12 cellular contexts compared by ENCODE assay signal in genomic region chr15:101028321-101028720, GRCh38.
"Had no signal": no experiment of that assay in that cellular context is flagged by ENCODE, and none has a peak within 500 bp of the region (broad histone marks: within the 10 kb centered on the region; RNA-seq: fewer than 3 reads in every experiment).

No MANE protein-coding gene starts in this region.

- FAIRE-seq: kidney, small intestine had no signal

- H3K27ac ChIP-seq: coronary artery, epithelial cell of prostate, hepatocyte had no signal

- DNase-seq: activated CD4-positive, alpha-beta T cell treated with anti-CD3 and anti-CD28 coated beads for 4 hours; activated gamma-delta T cell treated with Interleukin-2 at 50 U/mL for 16 hours; activated T-cell treated with anti-CD3 and anti-CD28 coated beads, Interleukin-2, amount 50 U/mL, for 1 hour; effector memory CD4-positive, alpha-beta T cell; naive B cell; small intestine; trophoblast cell had no signal

- H3K27me3 ChIP-seq: hepatocyte had no signal

- H3K4me3 Mint-ChIP-seq: naive B cell; stimulated activated memory B cell treated with anti-CD40 and anti-IgM and Interleukin-4, amounts not matched to agents 10 μg/mL and 1 μg/mL and 100 μg/mL, for 72 hours had no signal

- H3K27ac Mint-ChIP-seq: naive B cell; stimulated activated memory B cell treated with anti-CD40 and anti-IgM and Interleukin-4, amounts not matched to agents 10 μg/mL and 1 μg/mL and 100 μg/mL, for 72 hours had no signal

- H3K4me3 ChIP-seq: coronary artery, hepatocyte had no signal

- H2AFZ ChIP-seq: hepatocyte had no signal

- ATAC-seq: stimulated activated memory B cell treated with anti-CD40 and anti-IgM and Interleukin-4, amounts not matched to agents 10 μg/mL and 1 μg/mL and 100 μg/mL, for 72 hours had no signal

- H3K9me3 Mint-ChIP-seq: naive B cell; stimulated activated memory B cell treated with anti-CD40 and anti-IgM and Interleukin-4, amounts not matched to agents 10 μg/mL and 1 μg/mL and 100 μg/mL, for 72 hours had no signal

- H3K79me2 ChIP-seq: hepatocyte had no signal

- H3K4me2 ChIP-seq: hepatocyte had no signal

- H3K27me3 Mint-ChIP-seq: naive B cell; stimulated activated memory B cell treated with anti-CD40 and anti-IgM and Interleukin-4, amounts not matched to agents 10 μg/mL and 1 μg/mL and 100 μg/mL, for 72 hours had no signal
